In the genomic region with DNA sequence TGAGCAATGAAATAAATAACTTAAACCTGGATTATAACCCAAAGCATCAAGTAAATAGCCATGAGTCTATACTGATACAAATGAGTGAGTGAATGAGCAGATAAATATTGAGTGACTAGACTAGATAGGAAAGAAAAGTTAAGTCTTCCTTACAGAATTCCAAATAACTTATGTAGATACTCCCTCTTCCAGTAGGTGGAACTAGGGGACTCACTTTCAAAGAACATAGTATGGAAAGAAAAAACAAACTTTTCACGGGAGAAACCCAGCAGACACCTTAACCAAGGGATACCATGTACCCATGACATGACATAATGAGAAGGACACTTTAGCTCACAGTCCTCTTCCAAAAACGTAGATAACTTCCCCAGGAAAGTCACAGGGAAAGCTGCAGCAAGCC, we compare ENCODE assay signal across 1 cellular context.
TF ChIP-seq lines count a peak whose summit lies in the region.

No MANE protein-coding gene starts in this region.

TF ChIP-seq in IMR-90, 13 proteins besides CTCF, POLR2A, EP300 and RAD21 (continued from another document):
- TF ChIP-seq RFX5 (IDR thresholded peaks at IDR 0.05; ENCODE audit: low read depth, low read length) (no peak), RCOR1 (IDR thresholded peaks at IDR 0.05; ENCODE audit: insufficient replicate concordance, low read length) (no peak)
